19 cellular contexts compared by ENCODE assay signal in genomic region chr10:5450605-5451384, GRCh38. TPM values are rescaled to one million over a fixed set of nuclear protein-coding genes. Genes with fewer than 3 reads are reported as not detected.
DNase-seq lines count a peak whose midpoint lies in the region; ATAC-seq and TF ChIP-seq lines count a peak whose summit lies in the region.
"Had no signal": no experiment of that assay in that cellular context is flagged by ENCODE, and none has a peak within 500 bp of the region (broad histone marks: within the 10 kb centered on the region; RNA-seq: fewer than 3 reads in every experiment).

No MANE protein-coding gene starts in this region.

- no peaks in the 10 kb centered on the region for H3K4me1 Mint-ChIP-seq in dendritic cell treated with granulocyte-macrophage colony-stimulating factor and Interleukin-4, amounts not matched to agents 40 ng/mL and 50 ng/mL, for 4 days (ENCODE audit: low read depth)
- H3K4me1 Mint-ChIP-seq in nephron: peaks cover 33% of the 10 kb centered on the region

- no peaks in the 10 kb centered on the region for H3K9me3 ChIP-seq in PC-9 (ENCODE audit: insufficient read depth, low read depth)
- no peaks in the 10 kb centered on the region for H3K9me3 ChIP-seq in transverse colon
- H3K9me3 ChIP-seq: BLaER1 treated with 17β-estradiol and CSF1 and Interleukin-3, amounts not matched to agents 10 nM and 100 nM; left ventricle myocardium inferior; testis had no signal

- no peak for TF ChIP-seq CTCF in PC-9 (conservative IDR thresholded peaks at IDR 0.05)
- no peak for TF ChIP-seq CTCF in nephron (IDR thresholded peaks at IDR 0.05; ENCODE audit: unreplicated experiment in 3 of 3)
- no peak for TF ChIP-seq CTCF in transverse colon (IDR thresholded peaks at IDR 0.05)
- no peak for TF ChIP-seq CTCF in RWPE1 (conservative IDR thresholded peaks at IDR 0.05; ENCODE audit: low read depth)

- in situ Hi-C loops in transverse colon (cut with MboI; ENCODE audit: low pct_ligation_motif_present in 1 of 4, low pct_unique_long_range_greater_than_20kb in 1 of 4, low sequenced_read_pairs in 3 of 4): no loop called here

- no TSS peak for BruUV-seq in PC-9 (replicated peaks; lab: Mats Ljungman, UMichigan)

- peaks cover 58% of the 10 kb centered on the region for H3F3A ChIP-seq in PC-9 (ENCODE audit: insufficient read depth, low read depth)

- intact Hi-C loops in PC-9 (cut with micrococcal nuclease; ENCODE audit: unreplicated experiment): loop anchor here (1.0 kb wide), 1 partner anchor 44 kb away; no protein-coding TSS in a partner anchor
- intact Hi-C loops in dendritic cell treated with granulocyte-macrophage colony-stimulating factor and Interleukin-4, amounts not matched to agents 40 ng/mL and 50 ng/mL, for 4 days (cut with micrococcal nuclease): no loop called here
- intact Hi-C loops in transverse colon (cut with DNase I; ENCODE audit: low total_unique reads): loop anchor here (10.0 kb wide), 1 partner anchor 114 kb away; no protein-coding TSS in a partner anchor

- H3K27me3 Mint-ChIP-seq in dendritic cell treated with granulocyte-macrophage colony-stimulating factor and Interleukin-4, amounts not matched to agents 40 ng/mL and 50 ng/mL, for 4 days: no peaks in the 10 kb centered on the region
- no peaks in the 10 kb centered on the region for H3K27me3 Mint-ChIP-seq in nephron (ENCODE audit: low read depth)
- H3K27me3 Mint-ChIP-seq: activated B cell treated with CpG ODN at 0.5 μM for 24 hours; activated CD8-positive, alpha-beta memory T cell treated with anti-CD3 and anti-CD28 coated beads, Interleukin-2, amount 10 ng/mL, durations not matched to agents 7 days and 5 days; naive thymus-derived CD8-positive, alpha-beta T cell had no signal

- H3K27ac ChIP-seq in PC-9 (peak overlapping the region; percentile 37), transverse colon (peak overlapping the region; percentile 84 to 94 (median 90)), RWPE1 (no peak overlapping the region), caudate nucleus (ENCODE audit: low read depth, low read length) (no peak overlapping the region)
- H3K27ac ChIP-seq: BLaER1 treated with 17β-estradiol and CSF1 and Interleukin-3, amounts not matched to agents 10 nM and 100 nM had no signal

- POLR2A ChIA-PET in PC-9 (lab: Charles Lee; ENCODE audit: unreplicated experiment) (no interaction called here), RWPE1 (lab: Yijun Ruan, JAX; ENCODE audit: low non-redundant PET) (no interaction called here)

- peaks cover 48% of the 10 kb centered on the region for H3K36me3 Mint-ChIP-seq in dendritic cell treated with granulocyte-macrophage colony-stimulating factor and Interleukin-4, amounts not matched to agents 40 ng/mL and 50 ng/mL, for 4 days (ENCODE audit: low read depth)
- H3K36me3 Mint-ChIP-seq in nephron (ENCODE audit: low read depth): peaks cover 42% of the 10 kb centered on the region

- H3K27ac Mint-ChIP-seq in dendritic cell treated with granulocyte-macrophage colony-stimulating factor and Interleukin-4, amounts not matched to agents 40 ng/mL and 50 ng/mL, for 4 days: no peak overlapping the region
- peak overlapping the region; percentile 50 to 93 (median 62) for H3K27ac Mint-ChIP-seq in nephron
- H3K27ac Mint-ChIP-seq: activated B cell treated with CpG ODN at 0.5 μM for 24 hours; activated CD8-positive, alpha-beta memory T cell treated with anti-CD3 and anti-CD28 coated beads, Interleukin-2, amount 10 ng/mL, durations not matched to agents 7 days and 5 days had no signal

- no peaks in the 10 kb centered on the region for H3K9me3 Mint-ChIP-seq in dendritic cell treated with granulocyte-macrophage colony-stimulating factor and Interleukin-4, amounts not matched to agents 40 ng/mL and 50 ng/mL, for 4 days
- H3K9me3 Mint-ChIP-seq in nephron: no peaks in the 10 kb centered on the region
- H3K9me3 Mint-ChIP-seq: activated B cell treated with CpG ODN at 0.5 μM for 24 hours; naive thymus-derived CD8-positive, alpha-beta T cell had no signal

- peaks cover 32% of the 10 kb centered on the region for H4K20me1 ChIP-seq in PC-9 (ENCODE audit: insufficient read depth)
- H4K20me1 ChIP-seq: BLaER1 treated with 17β-estradiol and CSF1 and Interleukin-3, amounts not matched to agents 10 nM and 100 nM had no signal

- TF ChIP-seq POLR2A in transverse colon (IDR thresholded peaks at IDR 0.05): no peak

- H3K4me3 ChIP-seq in PC-9: peak overlapping the region; percentile 51
- H3K4me3 ChIP-seq in transverse colon: peak overlapping the region in 1 of 4 donors; percentile 75
- H3K4me3 ChIP-seq: BLaER1 treated with 17β-estradiol and CSF1 and Interleukin-3, amounts not matched to agents 10 nM and 100 nM; testis had no signal

- CTCF ChIA-PET in PC-9 (lab: Charles Lee) (no interaction called here), RWPE1 (lab: Yijun Ruan, JAX) (no interaction called here)

- 44 to 48% methylated on average over 4 of the region's 4 CpGs for WGBS in transverse colon (ENCODE audit: low coverage in 1 of 2), 2 donors

- DNase-seq in PC-9 (no peak), transverse colon (no peak), RWPE1 (ENCODE audit: low spot score) (no peak), caudate nucleus (lab: John Stamatoyannopoulos, UW) (no peak)
- DNase-seq: activated B cell treated with CpG ODN at 0.5 μM for 24 hours; activated CD8-positive, alpha-beta memory T cell treated with anti-CD3 and anti-CD28 coated beads, Interleukin-2, amount 10 ng/mL, durations not matched to agents 7 days and 5 days; activated gamma-delta T cell treated with Interleukin-2 at 50 U/mL for 16 hours; left ventricle myocardium inferior; MM.1S; naive thymus-derived CD8-positive, alpha-beta T cell; NCI-H2029 treated with DMSO at 0.1 percent for 48 hours; stimulated activated CD4-positive, alpha-beta T cell treated with anti-CD3 and anti-CD28 coated beads, Interleukin-2, amount 100 ng/mL, for 24 hours; testis had no signal

- peaks cover 24% of the 10 kb centered on the region for H3K4me1 ChIP-seq in PC-9 (replicated peaks; ENCODE audit: insufficient read depth)
- H3K4me1 ChIP-seq in transverse colon: peaks cover 3 to 38% (median 30%) of the 10 kb centered on the region in 4 donors

- H2AFZ ChIP-seq in PC-9: no peak overlapping the region

- peak overlapping the region; percentile 93 for H3K4me2 ChIP-seq in PC-9

- peak overlapping the region; percentile 30 for H3K4me3 Mint-ChIP-seq in dendritic cell treated with granulocyte-macrophage colony-stimulating factor and Interleukin-4, amounts not matched to agents 40 ng/mL and 50 ng/mL, for 4 days
- peak overlapping the region; percentile 17 to 89 (median 36) for H3K4me3 Mint-ChIP-seq in nephron
- H3K4me3 Mint-ChIP-seq: activated CD8-positive, alpha-beta memory T cell treated with anti-CD3 and anti-CD28 coated beads, Interleukin-2, amount 10 ng/mL, durations not matched to agents 7 days and 5 days had no signal

- H3K27me3 ChIP-seq in PC-9 (ENCODE audit: insufficient read depth, low read depth) (no peaks in the 10 kb centered on the region), transverse colon (no peaks in the 10 kb centered on the region)
- H3K27me3 ChIP-seq: BLaER1 treated with 17β-estradiol and CSF1 and Interleukin-3, amounts not matched to agents 10 nM and 100 nM; testis had no signal

- H3K79me2 ChIP-seq in PC-9 (ENCODE audit: low read depth): peaks cover 97% of the 10 kb centered on the region

- H3K9me2 ChIP-seq in PC-9 (ENCODE audit: insufficient read depth): no peaks in the 10 kb centered on the region

- no peak for ATAC-seq in HG03571 (IDR thresholded peaks at IDR 0.05; ENCODE audit: unreplicated experiment)
- ATAC-seq in GM19397 (IDR thresholded peaks at IDR 0.05; ENCODE audit: unreplicated experiment): no peak
- ATAC-seq: activated CD8-positive, alpha-beta memory T cell treated with anti-CD3 and anti-CD28 coated beads, Interleukin-2, amount 10 ng/mL, durations not matched to agents 7 days and 5 days; naive thymus-derived CD8-positive, alpha-beta T cell had no signal

- H3K36me3 ChIP-seq in PC-9 (ENCODE audit: low read depth) (peaks cover 47% of the 10 kb centered on the region), transverse colon (peaks cover 0 to 37% (median 18%) of the 10 kb centered on the region in 4 donors)

- TF ChIP-seq EP300 in transverse colon (IDR thresholded peaks at IDR 0.05; ENCODE audit: low read depth): no peak

RNA-seq across cellular contexts. Expression of gene NET1, which starts 38.4 kb away (rescaled TPM):
- 150 and 161 TPM in 2 replicates for total RNA-seq in PC-9 (2021)
- total RNA-seq in transverse colon: 100 to 1,000 TPM in 3 of 4 donors, 10 to 100 TPM in 1; 90.0 to 311 (median 289) TPM

RNA-seq across cellular contexts. Expression of gene TUBAL3, which starts 46.2 kb away (rescaled TPM):
- 0.35 and 0.52 TPM in 2 replicates for total RNA-seq in PC-9 (2021)
- total RNA-seq in transverse colon: 10 to 100 TPM in 3 of 4 donors, under 1 TPM in 1; 0.40 to 78.1 (median 49.0) TPM
- total RNA-seq: activated B cell treated with CpG ODN at 0.5 μM for 24 hours; activated CD8-positive, alpha-beta memory T cell treated with anti-CD3 and anti-CD28 coated beads, Interleukin-2, amount 10 ng/mL, durations not matched to agents 7 days and 5 days; naive thymus-derived CD8-positive, alpha-beta T cell had no signal

RNA-seq across cellular contexts. Expression of gene CALML5, which starts 48.6 kb away (rescaled TPM):
- total RNA-seq in PC-9 (2021) (3.0 and 6.3 TPM in 2 replicates), transverse colon (not detected)
- total RNA-seq: activated B cell treated with CpG ODN at 0.5 μM for 24 hours; activated CD8-positive, alpha-beta memory T cell treated with anti-CD3 and anti-CD28 coated beads, Interleukin-2, amount 10 ng/mL, durations not matched to agents 7 days and 5 days; left ventricle myocardium inferior; naive thymus-derived CD8-positive, alpha-beta T cell; renal cortical epithelial cell had no signal

Comparison
In these comparisons a context has a peak if more than half of its experiments do, and no peak if none do; other contexts are left out.
1. H3K27ac ChIP-seq: peak in PC-9 (single experiment) and transverse colon (4 of 4); none in RWPE1 (single experiment) and caudate nucleus (single experiment).